Comparison of ENCODE assay signal across 11 cellular contexts in the genomic region with DNA sequence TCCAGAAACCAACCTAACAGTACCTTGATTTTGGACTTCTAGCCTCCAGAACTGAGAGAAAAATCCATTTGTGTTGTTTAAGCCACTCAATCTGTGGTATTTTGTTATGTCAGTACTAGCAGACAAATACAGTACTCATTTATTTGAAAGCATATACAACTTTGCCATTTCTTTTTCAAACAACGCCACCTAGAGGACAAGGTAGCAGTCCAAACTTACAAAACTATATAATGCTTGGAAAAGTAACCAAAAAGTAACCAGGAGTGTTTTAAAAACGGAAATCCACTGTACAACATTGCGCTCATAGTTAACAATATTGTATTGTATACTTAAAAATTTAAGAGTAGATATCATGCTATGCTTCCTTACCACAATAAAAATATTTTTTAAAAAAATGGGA. TPM values are rescaled to one million over a fixed set of nuclear protein-coding genes. Genes with fewer than 3 reads are reported as not detected.
DNase-seq lines count a peak whose midpoint lies in the region; ATAC-seq, FAIRE-seq and TF ChIP-seq lines count a peak whose summit lies in the region.
"Had no signal": no experiment of that assay in that cellular context is flagged by ENCODE, and none has a peak within 500 bp of the region (broad histone marks: within the 10 kb centered on the region; RNA-seq: fewer than 3 reads in every experiment).

No MANE protein-coding gene starts in this region.

- H3K27me3 Mint-ChIP-seq in nephron progenitor cell (ENCODE audit: low read depth, poor library complexity) (peaks cover 9% of the 10 kb centered on the region), T-helper 17 cell (no peaks in the 10 kb centered on the region)
- H3K27me3 Mint-ChIP-seq: activated naive CD8-positive, alpha-beta T cell treated with anti-CD3 and anti-CD28 coated beads, Interleukin-2, amount 50 U/mL, for 24 hours had no signal

- no peaks in the 10 kb centered on the region for H3K4me1 Mint-ChIP-seq in nephron progenitor cell
- H3K4me1 Mint-ChIP-seq in T-helper 17 cell, result peaks cover 2% of the 10 kb centered on the region
- H3K4me1 Mint-ChIP-seq: activated naive CD8-positive, alpha-beta T cell treated with anti-CD3 and anti-CD28 coated beads, Interleukin-2, amount 50 U/mL, for 24 hours had no signal

- H3K27ac Mint-ChIP-seq in nephron progenitor cell (no peak overlapping the region), T-helper 17 cell (no peak overlapping the region)
- H3K27ac Mint-ChIP-seq: activated naive CD8-positive, alpha-beta T cell treated with anti-CD3 and anti-CD28 coated beads, Interleukin-2, amount 50 U/mL, for 24 hours; naive thymus-derived CD4-positive, alpha-beta T cell had no signal

- no peaks in the 10 kb centered on the region for H3K9me3 Mint-ChIP-seq in nephron progenitor cell
- H3K9me3 Mint-ChIP-seq: activated naive CD8-positive, alpha-beta T cell treated with anti-CD3 and anti-CD28 coated beads, Interleukin-2, amount 50 U/mL, for 24 hours; naive thymus-derived CD4-positive, alpha-beta T cell had no signal

- H3K36me3 ChIP-seq in bronchial epithelial cell (ENCODE audit: control insufficient read depth, insufficient read depth, low read length), result no peaks in the 10 kb centered on the region

- no peak for FAIRE-seq in bronchial epithelial cell (lab: Jason Lieb, UNC)

- H3K9me3 ChIP-seq in T-helper 17 cell (ENCODE audit: control insufficient read depth, low read length, poor library complexity, severe bottlenecking), result no peaks in the 10 kb centered on the region

- no peak for TF ChIP-seq CTCF in bronchial epithelial cell (IDR thresholded peaks at IDR 0.05; ENCODE audit: insufficient read depth, low read length, severe bottlenecking)
- TF ChIP-seq CTCF in nephron progenitor cell (IDR thresholded peaks at IDR 0.05), result peak; percentile 51

- H3K4me3 ChIP-seq in bronchial epithelial cell (ENCODE audit: low read depth, low read length), result no peak overlapping the region

- H3K36me3 Mint-ChIP-seq in nephron progenitor cell (ENCODE audit: low read depth) (no peaks in the 10 kb centered on the region), T-helper 17 cell (ENCODE audit: low read depth) (peaks cover 2% of the 10 kb centered on the region)
- H3K36me3 Mint-ChIP-seq: naive thymus-derived CD4-positive, alpha-beta T cell had no signal

- H3K27me3 ChIP-seq in bronchial epithelial cell (ENCODE audit: control insufficient read depth, insufficient read depth, low read length), result no peaks in the 10 kb centered on the region

- no peak overlapping the region for H3K4me3 Mint-ChIP-seq in nephron progenitor cell
- H3K4me3 Mint-ChIP-seq in T-helper 17 cell, result no peak overlapping the region
- H3K4me3 Mint-ChIP-seq: activated naive CD8-positive, alpha-beta T cell treated with anti-CD3 and anti-CD28 coated beads, Interleukin-2, amount 50 U/mL, for 24 hours; naive thymus-derived CD4-positive, alpha-beta T cell had no signal

- DNase-seq in ELR (ENCODE audit: low read depth) (peak; percentile 10), Kasumi-1 (lab: John Stamatoyannopoulos, UW) (peak; percentile 14 to 33), bronchial epithelial cell (ENCODE audit: low read depth) (peak; percentile 12), nephron progenitor cell (no peak), amniotic stem cell (lab: John Stamatoyannopoulos, UW) (no peak), T-helper 17 cell (no peak)
- DNase-seq: activated naive CD8-positive, alpha-beta T cell treated with anti-CD3 and anti-CD28 coated beads, Interleukin-2, amount 50 U/mL, for 24 hours; SHP77 had no signal

- ATAC-seq in T-helper 17 cell, result no peak
- ATAC-seq in HG03196 (IDR thresholded peaks at IDR 0.05; ENCODE audit: unreplicated experiment), result no peak
- no peak for ATAC-seq in GM21390 (IDR thresholded peaks at IDR 0.05; ENCODE audit: unreplicated experiment)
- ATAC-seq: activated naive CD8-positive, alpha-beta T cell treated with anti-CD3 and anti-CD28 coated beads, Interleukin-2, amount 50 U/mL, for 24 hours; naive thymus-derived CD4-positive, alpha-beta T cell had no signal

RNA-seq across cellular contexts. Expression of a gene that starts 37.0 kb away (rescaled TPM):
- total RNA-seq in bronchial epithelial cell (1.2 and 6.8 TPM in 2 replicates), T-helper 17 cell (not detected)
- total RNA-seq: naive thymus-derived CD4-positive, alpha-beta T cell had no signal

Comparison
In these comparisons a context has a peak if more than half of its experiments do, and no peak if none do; other contexts are left out.
1. DNase-seq: peak in ELR (single experiment), Kasumi-1 (2 of 2) and bronchial epithelial cell (single experiment); none in nephron progenitor cell (single experiment), amniotic stem cell (single experiment) and T-helper 17 cell (0 of 3).